Comparison of ENCODE assay signal across 21 cellular contexts in the genomic region with DNA sequence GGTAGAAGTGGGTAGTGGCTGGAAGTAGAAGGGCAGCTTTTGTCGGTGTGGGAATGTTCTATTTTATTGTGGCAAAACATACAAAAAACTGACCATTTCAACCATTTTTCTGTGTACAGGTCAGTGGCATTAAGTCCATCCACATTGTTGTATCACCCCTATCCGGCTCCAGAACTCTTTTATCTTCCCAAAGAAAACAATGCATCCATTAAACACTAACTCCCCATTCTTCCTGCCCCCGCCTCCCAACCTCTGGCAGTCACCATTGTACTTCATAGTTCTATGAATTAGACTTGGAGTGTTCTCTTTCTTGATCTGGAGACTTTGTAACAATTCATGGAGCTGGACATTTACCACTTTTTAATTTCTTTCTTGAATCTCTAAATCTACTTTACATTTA.
"Had no signal": no experiment of that assay in that cellular context is flagged by ENCODE, and none has a peak within 500 bp of the region (broad histone marks: within the 10 kb centered on the region; RNA-seq: fewer than 3 reads in every experiment).

No MANE protein-coding gene starts in this region.

- H3K4me3 Mint-ChIP-seq: activated CD4-positive, alpha-beta memory T cell treated with anti-CD3 and anti-CD28 coated beads for 36 hours; activated naive CD4-positive, alpha-beta T cell treated with anti-CD3 and anti-CD28 coated beads, Interleukin-2, amount 10 ng/mL, durations not matched to agents 7 days and 5 days; activated T-cell treated with anti-CD3 and anti-CD28 coated beads, Interleukin-2, amount 50 U/mL, for 24 hours; dendritic cell treated with granulocyte-macrophage colony-stimulating factor and Interleukin-4, amounts not matched to agents 40 ng/mL and 50 ng/mL, for 4 days; nephron progenitor cell had no signal

- H3K9me3 Mint-ChIP-seq: activated CD4-positive, alpha-beta memory T cell treated with anti-CD3 and anti-CD28 coated beads for 36 hours; activated naive CD4-positive, alpha-beta T cell treated with anti-CD3 and anti-CD28 coated beads, Interleukin-2, amount 10 ng/mL, durations not matched to agents 7 days and 5 days; activated T-cell treated with anti-CD3 and anti-CD28 coated beads, Interleukin-2, amount 50 U/mL, for 24 hours; dendritic cell treated with granulocyte-macrophage colony-stimulating factor and Interleukin-4, amounts not matched to agents 40 ng/mL and 50 ng/mL, for 4 days; nephron progenitor cell had no signal

- H3K27ac Mint-ChIP-seq: activated CD4-positive, alpha-beta memory T cell treated with anti-CD3 and anti-CD28 coated beads for 36 hours; activated T-cell treated with anti-CD3 and anti-CD28 coated beads, Interleukin-2, amount 50 U/mL, for 24 hours; dendritic cell treated with granulocyte-macrophage colony-stimulating factor and Interleukin-4, amounts not matched to agents 40 ng/mL and 50 ng/mL, for 4 days had no signal

- FAIRE-seq: endometrium, kidney, small intestine, TTC549 had no signal

- DNase-seq: activated CD4-positive, alpha-beta memory T cell treated with anti-CD3 and anti-CD28 coated beads for 36 hours; activated CD4-positive, alpha-beta T cell treated with anti-CD3 and anti-CD28 coated beads for 48 hours; activated CD8-positive, alpha-beta memory T cell treated with anti-CD3 and anti-CD28 coated beads, Interleukin-2, amount 50 U/mL, for 48 hours; activated gamma-delta T cell; activated naive CD4-positive, alpha-beta T cell treated with anti-CD3 and anti-CD28 coated beads, Interleukin-2, amount 10 ng/mL, durations not matched to agents 7 days and 5 days; activated T-cell treated with anti-CD3 and anti-CD28 coated beads, Interleukin-2, amount 50 U/mL, for 24 hours; effector CD4-positive, alpha-beta T cell; erythroblast; gastrocnemius medialis; hippocampal formation; kidney; left colon; nephron progenitor cell; retina; sigmoid colon; small intestine; stimulated activated CD4-positive, alpha-beta T cell treated with anti-CD3 and anti-CD28 coated beads, Interleukin-4, amount 100 ng/mL, for 24 hours; stimulated activated naive CD4-positive, alpha-beta T cell had no signal

- ATAC-seq: gastrocnemius medialis, left colon had no signal

- H3K4me1 Mint-ChIP-seq: activated naive CD4-positive, alpha-beta T cell treated with anti-CD3 and anti-CD28 coated beads, Interleukin-2, amount 10 ng/mL, durations not matched to agents 7 days and 5 days had no signal

- H3K27me3 Mint-ChIP-seq: activated CD4-positive, alpha-beta memory T cell treated with anti-CD3 and anti-CD28 coated beads for 36 hours; activated naive CD4-positive, alpha-beta T cell treated with anti-CD3 and anti-CD28 coated beads, Interleukin-2, amount 10 ng/mL, durations not matched to agents 7 days and 5 days; activated T-cell treated with anti-CD3 and anti-CD28 coated beads, Interleukin-2, amount 50 U/mL, for 24 hours; dendritic cell treated with granulocyte-macrophage colony-stimulating factor and Interleukin-4, amounts not matched to agents 40 ng/mL and 50 ng/mL, for 4 days had no signal
